6 cellular contexts compared by ENCODE assay signal in genomic region chr3:52198643-52199608, GRCh38. TPM values are rescaled to one million over a fixed set of nuclear protein-coding genes. Genes with fewer than 3 reads are reported as not detected.
DNase-seq lines count a peak whose midpoint lies in the region; ATAC-seq, FAIRE-seq and TF ChIP-seq lines count a peak whose summit lies in the region.

No MANE protein-coding gene starts in this region.

- no peaks in the 10 kb centered on the region for H3K27me3 ChIP-seq in ascending aorta
- H3K27me3 ChIP-seq in muscle layer of duodenum (ENCODE audit: low read depth, low read length): no peaks in the 10 kb centered on the region

- peaks cover 0 to 13% of the 10 kb centered on the region in 2 donors for H3K4me1 ChIP-seq in ascending aorta
- H3K4me1 ChIP-seq in muscle layer of duodenum (ENCODE audit: control insufficient read depth in 1 of 2, insufficient read depth in 2 of 2, low read length in 2 of 2): peaks cover 25 to 40% of the 10 kb centered on the region in 2 donors

- no peak for TF ChIP-seq CTCF in ascending aorta (IDR thresholded peaks at IDR 0.05)

- no peak for ATAC-seq in GM21423 (IDR thresholded peaks at IDR 0.05; ENCODE audit: unreplicated experiment)

- H3K9me3 ChIP-seq in ascending aorta: no peaks in the 10 kb centered on the region
- no peaks in the 10 kb centered on the region for H3K9me3 ChIP-seq in muscle layer of duodenum (ENCODE audit: control insufficient read depth in 1 of 2, low read length in 2 of 2)

- H3K27ac ChIP-seq in ascending aorta (peak overlapping the region in 1 of 2 donors; percentile 70), muscle layer of duodenum (ENCODE audit: low read length) (peak overlapping the region; percentile 72)

- no peak for DNase-seq in GM18507 (ENCODE audit: extremely low spot score, insufficient read length, low read depth)
- no peak for DNase-seq in ascending aorta (ENCODE audit: low spot score in 2 of 2)
- DNase-seq in HT-29 (ENCODE audit: low spot score): no peak
- DNase-seq in GDM1 (lab: John Stamatoyannopoulos, UW): no peak

- intact Hi-C loops in ascending aorta (cut with DNase I): loop anchor here (1.0 kb wide), 1 partner anchor 44 kb away; no protein-coding TSS in a partner anchor

- H3K36me3 ChIP-seq in ascending aorta (peaks cover 20 to 26% of the 10 kb centered on the region in 2 donors), muscle layer of duodenum (ENCODE audit: control insufficient read depth in 1 of 2, insufficient read depth in 2 of 2, low read length in 2 of 2) (peaks cover 16 to 17% of the 10 kb centered on the region in 2 donors)

- H3K4me3 ChIP-seq in ascending aorta (peak overlapping the region; percentile 81 to 89), muscle layer of duodenum (ENCODE audit: low read depth in 1 of 2, low read length in 2 of 2) (peak overlapping the region; percentile 86 to 92)

- FAIRE-seq in GM18507 (lab: Jason Lieb, UNC): peak; percentile 29

RNA-seq across cellular contexts. Expression of gene ALAS1, which starts 1.0 kb away (rescaled TPM):
- total RNA-seq in ascending aorta: 58.3 TPM
- total RNA-seq in HT-29 (2014; rRNA removed; shearing (Covaris generic)): 31.5 and 34.4 TPM in 2 replicates

RNA-seq across cellular contexts. Expression of gene TLR9, which starts 26.5 kb away (rescaled TPM):
- total RNA-seq in ascending aorta: not detected
- total RNA-seq in HT-29 (2014; rRNA removed; shearing (Covaris generic)): not detected in 2 replicates

RNA-seq across cellular contexts. Expression of gene TWF2, which starts 40.0 kb away (rescaled TPM):
- 162 TPM for total RNA-seq in ascending aorta
- total RNA-seq in HT-29 (2014; rRNA removed; shearing (Covaris generic)): 80.5 and 85.4 TPM in 2 replicates

RNA-seq across cellular contexts. Expression of gene POC1A, which starts 44.7 kb away (rescaled TPM):
- total RNA-seq in ascending aorta: not detected
- total RNA-seq in HT-29 (2014; rRNA removed; shearing (Covaris generic)): 25.2 and 27.4 TPM in 2 replicates

RNA-seq across cellular contexts. Expression of gene PPM1M, which starts 46.6 kb away (rescaled TPM):
- 20.3 TPM for total RNA-seq in ascending aorta
- total RNA-seq in HT-29 (2014; rRNA removed; shearing (Covaris generic)): 4.0 and 4.2 TPM in 2 replicates
